8 cellular contexts compared by ENCODE assay signal in the genomic region with DNA sequence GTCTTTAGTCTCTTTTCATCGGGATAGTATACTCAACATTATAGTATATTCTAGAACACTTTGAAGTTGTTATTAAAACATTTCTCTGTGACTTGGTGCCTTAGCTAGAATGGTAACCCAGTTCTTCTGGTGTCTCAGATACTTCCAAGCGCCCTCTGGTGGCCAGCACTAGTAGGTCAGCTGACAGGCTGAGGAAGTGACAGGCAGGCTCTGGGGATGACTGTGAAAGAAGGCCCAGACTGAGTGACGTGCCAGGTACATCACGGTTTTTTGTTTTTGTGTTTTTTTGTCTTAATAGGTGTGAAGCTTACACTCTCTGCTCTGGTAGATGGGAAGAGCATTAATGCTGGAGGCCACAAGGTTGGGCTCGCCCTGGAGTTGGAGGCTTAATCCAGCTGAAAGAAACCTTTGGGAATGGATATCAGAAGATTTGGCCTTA. TPM values are rescaled to one million over a fixed set of nuclear protein-coding genes. Genes with fewer than 3 reads are reported as not detected.
A peak's percentile ranks its signal among the peaks of the same experiment; 100 is the strongest.
DNase-seq lines count a peak whose midpoint lies in the region; TF ChIP-seq lines count a peak whose summit lies in the region.

No MANE protein-coding gene starts in this region.

- no peak overlapping the region for H3K9ac ChIP-seq in endodermal cell (ENCODE audit: extremely low read depth, low read length, poor library complexity, severe bottlenecking)

- CTCF ChIA-PET in BJ (lab: Yijun Ruan, JAX) = interaction anchor here (0.6 to 14.7 kb wide), 18 partner anchors 10 to 228 kb away, joined by 3 to 292 read pairs (median 6); partner anchors contain the start of genes SAMD8 and VDAC2

- no peak overlapping the region for H3K4me3 ChIP-seq in BJ (ENCODE audit: low read depth, low read length)
- H3K4me3 ChIP-seq in endodermal cell (ENCODE audit: low read length) = no peak overlapping the region

- no peak overlapping the region for H3K4me3 Mint-ChIP-seq in endodermal cell

- peak; percentile 27 for DNase-seq in BJ (ENCODE audit: low read depth)
- peak; percentile 85 for DNase-seq in GM19240 (ENCODE audit: insufficient read length, low spot score)
- DNase-seq in HK-2 (ENCODE audit: unreplicated experiment) = peak; percentile 89
- peak; percentile 84 for DNase-seq in NOMO-1 treated with DMSO at 0.1 percent for 48 hours (lab: John Stamatoyannopoulos, UW; ENCODE audit: unreplicated experiment)
- peak; percentile 82 to 88 for DNase-seq in activated CD8-positive, alpha-beta memory T cell treated with anti-CD3 and anti-CD28 coated beads for 4 hours (ENCODE audit: low read depth in 2 of 2)
- DNase-seq in endodermal cell = peak; percentile 96
- DNase-seq in middle frontal gyrus (ENCODE audit: extremely low spot score, low spot score) = peak; percentile 82
- peak; percentile 96 for DNase-seq in stimulated activated CD8-positive, alpha-beta memory T cell treated with anti-CD3 and anti-CD28 coated beads, Interleukin-4, amount 100 ng/mL, for 48 hours

- TF ChIP-seq CTCF in BJ (IDR thresholded peaks at IDR 0.05; ENCODE audit: insufficient read depth, low read depth, low read length) (peak; percentile 96), endodermal cell (conservative IDR thresholded peaks at IDR 0.05) (peak; percentile 95)

- peaks cover 34% of the 10 kb centered on the region for H3K4me1 Mint-ChIP-seq in endodermal cell

- H3K27me3 Mint-ChIP-seq in endodermal cell (ENCODE audit: insufficient read depth) = no peaks in the 10 kb centered on the region

- H3K36me3 Mint-ChIP-seq in endodermal cell (ENCODE audit: low read depth) = peaks cover 59% of the 10 kb centered on the region

- peak overlapping the region; percentile 86 for H3K27ac Mint-ChIP-seq in endodermal cell

- H3K9me3 Mint-ChIP-seq in endodermal cell = no peaks in the 10 kb centered on the region

- no peaks in the 10 kb centered on the region; the same call in none of the 2 replicates for H3K36me3 ChIP-seq in BJ (ENCODE audit: control insufficient read depth, insufficient read depth, low read length)
- peaks cover 71% of the 10 kb centered on the region for H3K36me3 ChIP-seq in endodermal cell (ENCODE audit: control insufficient read depth, insufficient read depth, low read length)

- H3K27me3 ChIP-seq in BJ (ENCODE audit: control insufficient read depth, insufficient read depth, low read length) (no peaks in the 10 kb centered on the region), endodermal cell (ENCODE audit: control insufficient read depth, insufficient read depth, low read length, poor library complexity, severe bottlenecking) (no peaks in the 10 kb centered on the region)

- 11 to 37% methylated on average over 1 to 3 of the region's 5 CpGs for WGBS in endodermal cell (ENCODE audit: insufficient coverage in 1 of 2, insufficient read length in 1 of 2), 2 experiments

- POLR2A ChIA-PET in BJ (lab: Charles Lee) = no interaction called here

- H3K4me1 ChIP-seq in endodermal cell (ENCODE audit: control insufficient read depth, insufficient read depth, low read length) = peaks cover 13% of the 10 kb centered on the region

- no peak overlapping the region for H3K27ac ChIP-seq in endodermal cell (ENCODE audit: low read depth, low read length)

- no peaks in the 10 kb centered on the region for H3K9me3 ChIP-seq in endodermal cell (ENCODE audit: control insufficient read depth, low read length)

RNA-seq across cellular contexts. Expression of gene COMTD1, which starts 5.1 kb away (rescaled TPM):
- 3.1 and 3.3 TPM in 2 replicates for polyA plus RNA-seq in BJ (2011; rRNA removed)
- polyA minus RNA-seq in BJ (2011; rRNA and poly(A)+ RNA removed) = 0.51 and 1.3 TPM in 2 replicates
- total RNA-seq in endodermal cell = 10 to 100 TPM in 1 of 2 donors, 1 to 10 TPM in 1; 9.6 to 14.4 TPM
- polyA plus RNA-seq in endodermal cell (2013, experiment 1 of 2) = 9.8 TPM
- 9.0 TPM for polyA plus RNA-seq in endodermal cell (2013, experiment 2 of 2)

RNA-seq across cellular contexts. Expression of gene VDAC2, which starts 20.0 kb away (rescaled TPM):
- 80.9 and 149 TPM in 2 replicates for polyA plus RNA-seq in BJ (2011; rRNA removed)
- polyA minus RNA-seq in BJ (2011; rRNA and poly(A)+ RNA removed) = 35.4 and 47.2 TPM in 2 replicates
- 100 to 1,000 TPM; 277 to 292 TPM for total RNA-seq in endodermal cell
- 259 TPM for polyA plus RNA-seq in endodermal cell (2013, experiment 1 of 2)
- 244 TPM for polyA plus RNA-seq in endodermal cell (2013, experiment 2 of 2)

Comparison
In these comparisons a context has a peak if more than half of its experiments do, and no peak if none do; other contexts are left out.
1. DNase-seq: peak in every context shown above with its lines; median percentile 96 in endodermal cell; 96 in stimulated activated CD8-positive, alpha-beta memory T cell treated with anti-CD3 and anti-CD28 coated beads, Interleukin-4, amount 100 ng/mL, for 48 hours; 89 in HK-2; 85 in GM19240; 85 in activated CD8-positive, alpha-beta memory T cell treated with anti-CD3 and anti-CD28 coated beads for 4 hours; 84 in NOMO-1 treated with DMSO at 0.1 percent for 48 hours; 82 in middle frontal gyrus; 27 in BJ.